ENCODE assay signal across 8 cellular contexts in genomic region chr17:43578699-43579569, GRCh38. TPM values are rescaled to one million over a fixed set of nuclear protein-coding genes. Genes with fewer than 3 reads are reported as not detected.
DNase-seq lines count a peak whose midpoint lies in the region; ATAC-seq and TF ChIP-seq lines count a peak whose summit lies in the region.

No MANE protein-coding gene starts in this region.

- POLR2A ChIA-PET in HEK293 (lab: Yijun Ruan, JAX): interaction anchor here (1.5 to 3.3 kb wide), 2 partner anchors 95 to 188 kb away, joined by 4 to 16 read pairs; no protein-coding TSS in a partner anchor
- POLR2A ChIA-PET in Panc1 (lab: Charles Lee): interaction anchor here (0.5 to 1.0 kb wide), 4 partner anchors 13 to 145 kb away, joined by 3 to 10 read pairs (median 3); no protein-coding TSS in a partner anchor

- H3K9me3 Mint-ChIP-seq in brain (peaks cover 0 to 3% (median 0%) of the 10 kb centered on the region in 5 experiments), naive B cell (no peaks in the 10 kb centered on the region)

- H3K27ac ChIP-seq in HEK293 (ENCODE audit: extremely low read depth, low read depth, low read length) (no peak overlapping the region; the same call in 1 of the 2 replicates), Panc1 (ENCODE audit: low read length) (peak overlapping the region; percentile 71)

- peaks cover 5% of the 10 kb centered on the region for H3K4me1 ChIP-seq in HEK293 (ENCODE audit: control insufficient read depth, insufficient read depth, low read length)
- H3K4me1 ChIP-seq in Panc1 (ENCODE audit: control insufficient read depth, insufficient read depth, low read length): peaks cover 19% of the 10 kb centered on the region

- H3K27me3 Mint-ChIP-seq in brain: peaks cover 31% of the 10 kb centered on the region
- H3K27me3 Mint-ChIP-seq in naive B cell: peaks cover 9 to 19% (median 17%) of the 10 kb centered on the region in 3 donors

- CTCF ChIA-PET in HEK293 (lab: Yijun Ruan, JAX): interaction anchor here (0.6 to 9.5 kb wide), 18 partner anchors 8 to 193 kb away, joined by 3 to 132 read pairs (median 5); partner anchors contain the start of gene SOST
- CTCF ChIA-PET in Panc1 (lab: Charles Lee): interaction anchor here (0.5 to 0.6 kb wide), 2 partner anchors 95 to 100 kb away, joined by 3 to 4 read pairs; partner anchors contain the start of gene DHX8

- H3K4me1 Mint-ChIP-seq in brain: peaks cover 45% of the 10 kb centered on the region
- peaks cover 23 to 24% (median 23%) of the 10 kb centered on the region in 3 donors for H3K4me1 Mint-ChIP-seq in naive B cell

- intact Hi-C loops in Panc1 (cut with micrococcal nuclease; ENCODE audit: unreplicated experiment): no loop called here

- H3K27ac Mint-ChIP-seq in brain: peak overlapping the region in 3 of 5 experiments; percentile 57 to 89 (median 65)
- H3K27ac Mint-ChIP-seq in naive B cell: peak overlapping the region; percentile 74 to 97 (median 94)

- no peaks in the 10 kb centered on the region for H3K36me3 Mint-ChIP-seq in brain
- H3K36me3 Mint-ChIP-seq in naive B cell: no peaks in the 10 kb centered on the region

- ATAC-seq in Panc1: peak; percentile 83
- ATAC-seq in naive B cell (ENCODE audit: low read depth in 2 of 2): peak; percentile 89 to 91
- no peak for ATAC-seq in HG03378 (IDR thresholded peaks at IDR 0.05; ENCODE audit: unreplicated experiment)

- H3K9me3 ChIP-seq in HEK293 (ENCODE audit: control insufficient read depth, insufficient read depth, low read depth, low read length): no peaks in the 10 kb centered on the region
- H3K9me3 ChIP-seq in Panc1 (ENCODE audit: control insufficient read depth, insufficient read depth, low read depth, low read length): no peaks in the 10 kb centered on the region

- in situ Hi-C loops in Panc1 (cut with HindIII; ENCODE audit: low pct_unique_long_range_greater_than_20kb, low sequenced_read_pairs): no loop called here

- H3K4me3 Mint-ChIP-seq in brain: no peak overlapping the region
- H3K4me3 Mint-ChIP-seq in naive B cell: peak overlapping the region; percentile 28 to 84 (median 61)

- DNase-seq in DMS79 (lab: John Stamatoyannopoulos, UW): peak; percentile 52
- DNase-seq in Panc1 (ENCODE audit: low read depth, low spot score): no peak
- peak; percentile 71 for DNase-seq in naive B cell
- no peak for DNase-seq in D341Med (ENCODE audit: low spot score)
- DNase-seq in midbrain (lab: John Stamatoyannopoulos, UW): no peak

- H3K4me3 ChIP-seq in HEK293 (ENCODE audit: low read depth, low read length) (no peak overlapping the region), Panc1 (ENCODE audit: low read depth in 2 of 2, low read length in 2 of 2) (no peak overlapping the region)

- no TSS peak for BruUV-seq in Panc1 (replicated peaks; lab: Mats Ljungman, UMichigan)

- no peaks in the 10 kb centered on the region for H3K27me3 ChIP-seq in Panc1 (ENCODE audit: control insufficient read depth, insufficient read depth, low read length)

- H3K36me3 ChIP-seq in HEK293 (ENCODE audit: control insufficient read depth in 2 of 2, insufficient read depth in 1 of 2, low read length in 2 of 2): no peaks in the 10 kb centered on the region
- no peaks in the 10 kb centered on the region for H3K36me3 ChIP-seq in Panc1 (ENCODE audit: control insufficient read depth, insufficient read depth, low read length)

- TF ChIP-seq CTCF in HEK293 (tag by site-specific recombination; IDR thresholded peaks at IDR 0.05) (no peak), Panc1 (IDR thresholded peaks at IDR 0.05) (no peak), brain (conservative IDR thresholded peaks at IDR 0.05) (no peak)

TF ChIP-seq in HEK293, 187 proteins besides CTCF, POLR2A, EP300 and RAD21 (continues in another document):
- TF ChIP-seq IKZF3 (tag by site-specific recombination; IDR thresholded peaks at IDR 0.05) (peak; percentile 46; the same call in 1 of the 2 replicates), WT1 (tag by site-specific recombination; IDR thresholded peaks at IDR 0.05) (peak; percentile 67), KLF7 (tag by site-specific recombination; IDR thresholded peaks at IDR 0.05; ENCODE audit: borderline replicate concordance) (no peak), GLIS2 (tag by site-specific recombination; IDR thresholded peaks at IDR 0.05) (peak; percentile 76), ZNF223 (tag by site-specific recombination; IDR thresholded peaks at IDR 0.05) (no peak), HOXD13 (CRISPR knock-in tag; IDR thresholded peaks at IDR 0.05; ENCODE audit: borderline replicate concordance) (peak; percentile 47; the same call in 1 of the 2 replicates), ZEB2 (tag by site-specific recombination; IDR thresholded peaks at IDR 0.05) (peak; percentile 50), ZNF18 (tag by site-specific recombination; IDR thresholded peaks at IDR 0.05) (no peak), ZNF423 (tag by site-specific recombination; IDR thresholded peaks at IDR 0.05) (peak; percentile 75; the same call in 1 of the 2 replicates), ZNF658 (tag by site-specific recombination; IDR thresholded peaks at IDR 0.05) (no peak), ZNF600 (tag by site-specific recombination; IDR thresholded peaks at IDR 0.05) (peak; percentile 62; the same call in 1 of the 2 replicates), ZNF10 (tag by site-specific recombination; IDR thresholded peaks at IDR 0.05) (no peak), ZBTB48 (tag by site-specific recombination; IDR thresholded peaks at IDR 0.05) (peak; percentile 62; the same call in 1 of the 2 replicates), PRDM6 (tag by site-specific recombination; IDR thresholded peaks at IDR 0.05) (no peak), KLF16 (tag by site-specific recombination; IDR thresholded peaks at IDR 0.05) (no peak), YY1 (tag by site-specific recombination; IDR thresholded peaks at IDR 0.05) (no peak), ZNF175 (tag by site-specific recombination; IDR thresholded peaks at IDR 0.05) (no peak), GLIS1 (tag by site-specific recombination; IDR thresholded peaks at IDR 0.05) (peak; percentile 98), OSR2 (tag by site-specific recombination; IDR thresholded peaks at IDR 0.05) (peak; percentile 69), ZSCAN16 (tag by site-specific recombination; IDR thresholded peaks at IDR 0.05) (peak; percentile 47; the same call in 1 of the 2 replicates), SCRT2 (tag by site-specific recombination; IDR thresholded peaks at IDR 0.05) (peak; percentile 61; the same call in 1 of the 2 replicates), ZIC2 (tag by site-specific recombination; IDR thresholded peaks at IDR 0.05) (peak; percentile 98), ZNF202 (tag by site-specific recombination; IDR thresholded peaks at IDR 0.05; ENCODE audit: borderline replicate concordance) (no peak), SP7 (tag by site-specific recombination; IDR thresholded peaks at IDR 0.05) (peak; percentile 67), SP2 (tag by site-specific recombination; IDR thresholded peaks at IDR 0.05) (0 out of 2 replicates have a peak, but pooled peaks have one; percentile 6), ZNF645 (tag by site-specific recombination; IDR thresholded peaks at IDR 0.05) (no peak)

RNA-seq across cellular contexts. Expression of gene ETV4, which starts 32.8 kb away (rescaled TPM):
- total RNA-seq in Panc1 (2021; ENCODE audit: unreplicated experiment): 8.3 TPM
- 15.5 TPM for polyA plus RNA-seq in Panc1 (2012; ENCODE audit: insufficient read length)
- polyA plus RNA-seq in brain (ENCODE audit: insufficient read depth, low read depth, low replicate concordance) (1.3 TPM), naive B cell (ENCODE audit: low read depth in 6 of 6) (under 1 TPM in 1 of 6 donors, not detected in 5; 0.12 TPM)

Comparison
In these comparisons a context has a peak if more than half of its experiments do, and no peak if none do; other contexts are left out.
1. DNase-seq: peak in DMS79 (single experiment) and naive B cell (single experiment); none in Panc1 (single experiment), D341Med (single experiment) and midbrain (single experiment).
2. H3K4me3 Mint-ChIP-seq: peak in naive B cell (8 of 8); none in brain (0 of 5).